ENCODE assay signal across 8 cellular contexts in genomic region chr19:57559404-57560025, GRCh38. TPM values are rescaled to one million over a fixed set of nuclear protein-coding genes. Genes with fewer than 3 reads are reported as not detected.
DNase-seq lines count a peak whose midpoint lies in the region; ATAC-seq and TF ChIP-seq lines count a peak whose summit lies in the region.

TSS of gene ZNF550 (minus strand) at chr19:57559863. CDS start at chr19:57559682, 181 bp downstream.

- H3K9me3 Mint-ChIP-seq in activated CD4-positive, alpha-beta memory T cell treated with anti-CD3 and anti-CD28 coated beads, Interleukin-2, amount 10 ng/mL, durations not matched to agents 7 days and 5 days: peaks cover 55% of the 10 kb centered on the region

- H3K27ac Mint-ChIP-seq in activated CD4-positive, alpha-beta memory T cell treated with anti-CD3 and anti-CD28 coated beads, Interleukin-2, amount 10 ng/mL, durations not matched to agents 7 days and 5 days: peak within 1 kb of the TSS; percentile 87

- CTCF ChIA-PET in activated CD4-positive, alpha-beta memory T cell treated with anti-CD3 and anti-CD28 coated beads, Interleukin-2, amount 10 ng/mL, durations not matched to agents 7 days and 5 days (lab: Charles Lee): no interaction called here

- no peaks in the 10 kb centered on the region for H3K27me3 ChIP-seq in lower lobe of right lung (ENCODE audit: low read depth)

- H3K36me3 Mint-ChIP-seq in activated CD4-positive, alpha-beta memory T cell treated with anti-CD3 and anti-CD28 coated beads, Interleukin-2, amount 10 ng/mL, durations not matched to agents 7 days and 5 days (ENCODE audit: low read depth): peaks cover 56% of the 10 kb centered on the region

- ATAC-seq in GM19372 (IDR thresholded peaks at IDR 0.05; ENCODE audit: low read depth, unreplicated experiment) (peak; percentile 96), HG03521 (IDR thresholded peaks at IDR 0.05; ENCODE audit: unreplicated experiment) (peak; percentile 89), lower lobe of right lung (peak; percentile 100)

- H3K27ac ChIP-seq in C4-2B (peak within 1 kb of the TSS; percentile 74), lower lobe of right lung (peak within 1 kb of the TSS; percentile 72)

- peaks cover 21% of the 10 kb centered on the region for H3K4me1 ChIP-seq in lower lobe of right lung

- peak within 1 kb of the TSS; percentile 97 for H3K4me3 ChIP-seq in lower lobe of right lung

- POLR2A ChIA-PET in activated CD4-positive, alpha-beta memory T cell treated with anti-CD3 and anti-CD28 coated beads, Interleukin-2, amount 10 ng/mL, durations not matched to agents 7 days and 5 days (lab: Charles Lee): interaction anchor here (1.0 to 2.4 kb wide), 3 partner anchors 55 to 74 kb away, joined by 4 to 6 read pairs (median 4); partner anchors contain the start of genes ZNF134, ZNF211 and ZNF773

- H3K27me3 Mint-ChIP-seq in activated CD4-positive, alpha-beta memory T cell treated with anti-CD3 and anti-CD28 coated beads, Interleukin-2, amount 10 ng/mL, durations not matched to agents 7 days and 5 days: no peaks in the 10 kb centered on the region

- H3K36me3 ChIP-seq in lower lobe of right lung: peaks cover 21% of the 10 kb centered on the region

- DNase-seq in NCI-H748 treated with DMSO at 0.1 percent for 48 hours (lab: John Stamatoyannopoulos, UW) (peak; percentile 88), ecto neural progenitor cell (ENCODE audit: low spot score) (peak; percentile 89), lower lobe of right lung (peak; percentile 93)
- DNase-seq in activated CD4-positive, alpha-beta memory T cell treated with anti-CD3 and anti-CD28 coated beads, Interleukin-2, amount 10 ng/mL, durations not matched to agents 7 days and 5 days: peak; percentile 87
- peak; percentile 75 to 84 for DNase-seq in stimulated activated CD4-positive, alpha-beta T cell treated with anti-CD3 and anti-CD28 coated beads, Interleukin-4, amount 100 ng/mL, for 48 hours (ENCODE audit: low read depth in 2 of 2)

- H3K4me1 Mint-ChIP-seq in activated CD4-positive, alpha-beta memory T cell treated with anti-CD3 and anti-CD28 coated beads, Interleukin-2, amount 10 ng/mL, durations not matched to agents 7 days and 5 days: peaks cover 22% of the 10 kb centered on the region

- intact Hi-C loops in lower lobe of right lung (cut with DNase I): no loop called here

- TF ChIP-seq CTCF in C4-2B (conservative IDR thresholded peaks at IDR 0.05) (no peak), lower lobe of right lung (IDR thresholded peaks at IDR 0.05) (no peak)

- peak within 1 kb of the TSS; percentile 86 for H3K4me3 Mint-ChIP-seq in activated CD4-positive, alpha-beta memory T cell treated with anti-CD3 and anti-CD28 coated beads, Interleukin-2, amount 10 ng/mL, durations not matched to agents 7 days and 5 days

- H3K9me3 ChIP-seq in lower lobe of right lung: peaks cover 25% of the 10 kb centered on the region

RNA-seq across cellular contexts. Expression of gene ZNF550, which starts in this region (rescaled TPM):
- total RNA-seq in activated CD4-positive, alpha-beta memory T cell treated with anti-CD3 and anti-CD28 coated beads, Interleukin-2, amount 10 ng/mL, durations not matched to agents 7 days and 5 days: 10 to 100 TPM; 11.8 to 12.5 TPM
- total RNA-seq in lower lobe of right lung: 8.8 TPM

Comparison
In these comparisons a context has a peak if more than half of its experiments do, and no peak if none do; other contexts are left out.
1. Peak in every context shown above with its lines: DNase-seq, ATAC-seq, H3K4me3 ChIP-seq and H3K27ac ChIP-seq.